1 cellular context compared by ENCODE assay signal in the genomic region with DNA sequence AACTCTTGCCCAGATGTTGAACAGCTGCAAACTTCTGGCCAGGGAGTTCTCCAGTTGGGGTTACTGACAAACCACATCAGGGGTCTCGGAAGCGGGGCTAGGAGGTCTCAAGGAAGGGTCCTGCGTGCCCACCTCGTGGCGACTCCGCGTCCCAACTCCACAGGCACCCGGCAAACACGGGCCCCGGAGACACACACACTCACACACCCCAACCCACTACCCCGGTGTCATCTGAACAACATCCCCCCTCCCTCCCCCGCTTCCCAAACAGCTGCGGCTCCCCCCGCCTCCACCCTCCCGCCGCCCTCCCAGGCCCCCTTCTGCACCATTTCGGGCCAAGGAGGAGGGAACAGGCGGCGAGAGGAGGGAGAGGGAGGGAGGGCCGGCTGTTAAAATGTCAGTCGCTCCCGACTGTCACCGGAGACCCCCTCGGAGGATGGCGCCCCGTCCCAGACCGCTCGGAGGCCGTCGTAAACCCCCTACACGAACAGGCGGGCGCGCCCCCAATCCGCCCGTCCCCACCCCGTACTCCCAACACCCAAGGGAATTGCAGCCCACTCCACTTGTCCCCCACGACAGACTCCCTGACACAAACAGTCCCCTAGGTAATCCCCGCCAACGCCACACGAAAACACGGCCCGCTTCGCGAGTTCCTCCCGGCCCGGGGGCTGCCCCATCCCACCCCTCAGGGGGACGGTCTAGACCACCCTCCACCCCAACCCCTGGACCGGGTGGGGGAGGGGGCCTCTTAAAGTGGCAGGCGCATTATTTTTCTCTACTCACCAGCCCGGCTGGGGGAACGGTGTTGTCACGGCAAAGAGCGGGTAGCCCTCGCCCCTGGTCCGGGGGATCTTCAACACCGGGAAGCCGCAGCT.
TF ChIP-seq lines count a peak whose summit lies in the region.

No MANE protein-coding gene starts in this region.

TF ChIP-seq in GM12878, 131 proteins besides CTCF, POLR2A, EP300 and RAD21 (continued from another document):
- TF ChIP-seq, protein P1, sequence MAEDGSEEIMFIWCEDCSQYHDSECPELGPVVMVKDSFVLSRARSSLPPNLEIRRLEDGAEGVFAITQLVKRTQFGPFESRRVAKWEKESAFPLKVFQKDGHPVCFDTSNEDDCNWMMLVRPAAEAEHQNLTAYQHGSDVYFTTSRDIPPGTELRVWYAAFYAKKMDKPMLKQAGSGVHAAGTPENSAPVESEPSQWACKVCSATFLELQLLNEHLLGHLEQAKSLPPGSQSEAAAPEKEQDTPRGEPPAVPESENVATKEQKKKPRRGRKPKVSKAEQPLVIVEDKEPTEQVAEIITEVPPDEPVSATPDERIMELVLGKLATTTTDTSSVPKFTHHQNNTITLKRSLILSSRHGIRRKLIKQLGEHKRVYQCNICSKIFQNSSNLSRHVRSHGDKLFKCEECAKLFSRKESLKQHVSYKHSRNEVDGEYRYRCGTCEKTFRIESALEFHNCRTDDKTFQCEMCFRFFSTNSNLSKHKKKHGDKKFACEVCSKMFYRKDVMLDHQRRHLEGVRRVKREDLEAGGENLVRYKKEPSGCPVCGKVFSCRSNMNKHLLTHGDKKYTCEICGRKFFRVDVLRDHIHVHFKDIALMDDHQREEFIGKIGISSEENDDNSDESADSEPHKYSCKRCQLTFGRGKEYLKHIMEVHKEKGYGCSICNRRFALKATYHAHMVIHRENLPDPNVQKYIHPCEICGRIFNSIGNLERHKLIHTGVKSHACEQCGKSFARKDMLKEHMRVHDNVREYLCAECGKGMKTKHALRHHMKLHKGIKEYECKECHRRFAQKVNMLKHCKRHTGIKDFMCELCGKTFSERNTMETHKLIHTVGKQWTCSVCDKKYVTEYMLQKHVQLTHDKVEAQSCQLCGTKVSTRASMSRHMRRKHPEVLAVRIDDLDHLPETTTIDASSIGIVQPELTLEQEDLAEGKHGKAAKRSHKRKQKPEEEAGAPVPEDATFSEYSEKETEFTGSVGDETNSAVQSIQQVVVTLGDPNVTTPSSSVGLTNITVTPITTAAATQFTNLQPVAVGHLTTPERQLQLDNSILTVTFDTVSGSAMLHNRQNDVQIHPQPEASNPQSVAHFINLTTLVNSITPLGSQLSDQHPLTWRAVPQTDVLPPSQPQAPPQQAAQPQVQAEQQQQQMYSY (CRISPR knock-in tag; IDR thresholded peaks at IDR 0.05) = no peak
- TF ChIP-seq LARP7 (IDR thresholded peaks at IDR 0.05) = peak; percentile 80; the same call in 1 of the 2 replicates
- TF ChIP-seq MTA2 (IDR thresholded peaks at IDR 0.05; ENCODE audit: low read depth) = peak; percentile 39; the same call in 1 of the 2 replicates
- peak; percentile 91 for TF ChIP-seq MEF2B (IDR thresholded peaks at IDR 0.05; ENCODE audit: partially characterized antibody, poor library complexity, severe bottlenecking)
- TF ChIP-seq, protein P2, sequence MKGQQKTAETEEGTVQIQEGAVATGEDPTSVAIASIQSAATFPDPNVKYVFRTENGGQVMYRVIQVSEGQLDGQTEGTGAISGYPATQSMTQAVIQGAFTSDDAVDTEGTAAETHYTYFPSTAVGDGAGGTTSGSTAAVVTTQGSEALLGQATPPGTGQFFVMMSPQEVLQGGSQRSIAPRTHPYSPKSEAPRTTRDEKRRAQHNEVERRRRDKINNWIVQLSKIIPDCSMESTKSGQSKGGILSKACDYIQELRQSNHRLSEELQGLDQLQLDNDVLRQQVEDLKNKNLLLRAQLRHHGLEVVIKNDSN (IDR thresholded peaks at IDR 0.05; ENCODE audit: borderline replicate concordance, extremely low read length, insufficient read depth, low read depth, low read length) = no peak
- 0 out of 2 replicates have a peak, but pooled peaks have one; percentile 44 for TF ChIP-seq ZNF217 (IDR thresholded peaks at IDR 0.05)
- TF ChIP-seq CHD2 (IDR thresholded peaks at IDR 0.05; ENCODE audit: borderline replicate concordance, low read depth, low read length) = peak; percentile 32; the same call in 1 of the 2 replicates
- peak; percentile 31; the same call in 1 of the 2 replicates for TF ChIP-seq EED (IDR thresholded peaks at IDR 0.05; ENCODE audit: low read depth)
- TF ChIP-seq IKZF2 (IDR thresholded peaks at IDR 0.05) = peak; percentile 37 to 67; a peak in 1 of 4 replicates
- TF ChIP-seq SMARCA5 (IDR thresholded peaks at IDR 0.05) = 0 out of 2 replicates have a peak, but pooled peaks have one; percentile 66
- TF ChIP-seq, protein P3, sequence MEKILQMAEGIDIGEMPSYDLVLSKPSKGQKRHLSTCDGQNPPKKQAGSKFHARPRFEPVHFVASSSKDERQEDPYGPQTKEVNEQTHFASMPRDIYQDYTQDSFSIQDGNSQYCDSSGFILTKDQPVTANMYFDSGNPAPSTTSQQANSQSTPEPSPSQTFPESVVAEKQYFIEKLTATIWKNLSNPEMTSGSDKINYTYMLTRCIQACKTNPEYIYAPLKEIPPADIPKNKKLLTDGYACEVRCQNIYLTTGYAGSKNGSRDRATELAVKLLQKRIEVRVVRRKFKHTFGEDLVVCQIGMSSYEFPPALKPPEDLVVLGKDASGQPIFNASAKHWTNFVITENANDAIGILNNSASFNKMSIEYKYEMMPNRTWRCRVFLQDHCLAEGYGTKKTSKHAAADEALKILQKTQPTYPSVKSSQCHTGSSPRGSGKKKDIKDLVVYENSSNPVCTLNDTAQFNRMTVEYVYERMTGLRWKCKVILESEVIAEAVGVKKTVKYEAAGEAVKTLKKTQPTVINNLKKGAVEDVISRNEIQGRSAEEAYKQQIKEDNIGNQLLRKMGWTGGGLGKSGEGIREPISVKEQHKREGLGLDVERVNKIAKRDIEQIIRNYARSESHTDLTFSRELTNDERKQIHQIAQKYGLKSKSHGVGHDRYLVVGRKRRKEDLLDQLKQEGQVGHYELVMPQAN (conservative IDR thresholded peaks at IDR 0.05) = 0 out of 2 replicates have a peak, but pooled peaks have one; percentile 87
- no peak for TF ChIP-seq TBL1XR1 (IDR thresholded peaks at IDR 0.05; ENCODE audit: low read depth, low read length)
- TF ChIP-seq, protein P4, sequence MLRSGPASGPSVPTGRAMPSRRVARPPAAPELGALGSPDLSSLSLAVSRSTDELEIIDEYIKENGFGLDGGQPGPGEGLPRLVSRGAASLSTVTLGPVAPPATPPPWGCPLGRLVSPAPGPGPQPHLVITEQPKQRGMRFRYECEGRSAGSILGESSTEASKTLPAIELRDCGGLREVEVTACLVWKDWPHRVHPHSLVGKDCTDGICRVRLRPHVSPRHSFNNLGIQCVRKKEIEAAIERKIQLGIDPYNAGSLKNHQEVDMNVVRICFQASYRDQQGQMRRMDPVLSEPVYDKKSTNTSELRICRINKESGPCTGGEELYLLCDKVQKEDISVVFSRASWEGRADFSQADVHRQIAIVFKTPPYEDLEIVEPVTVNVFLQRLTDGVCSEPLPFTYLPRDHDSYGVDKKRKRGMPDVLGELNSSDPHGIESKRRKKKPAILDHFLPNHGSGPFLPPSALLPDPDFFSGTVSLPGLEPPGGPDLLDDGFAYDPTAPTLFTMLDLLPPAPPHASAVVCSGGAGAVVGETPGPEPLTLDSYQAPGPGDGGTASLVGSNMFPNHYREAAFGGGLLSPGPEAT (IDR thresholded peaks at IDR 0.05; ENCODE audit: low read depth) = peak; percentile 57
- peak; percentile 23 for TF ChIP-seq RELA (IDR thresholded peaks at IDR 0.05; ENCODE audit: borderline replicate concordance, partially characterized antibody)
- TF ChIP-seq TCF12 (IDR thresholded peaks at IDR 0.05; ENCODE audit: low read depth, low read length) = peak; percentile 69
- TF ChIP-seq WRNIP1 (IDR thresholded peaks at IDR 0.05; ENCODE audit: borderline replicate concordance, low read depth, low read length) = 0 out of 2 replicates have a peak, but pooled peaks have one; percentile 39
- TF ChIP-seq ZNF207 (IDR thresholded peaks at IDR 0.05; ENCODE audit: borderline replicate concordance) = 0 out of 2 replicates have a peak, but pooled peaks have one; percentile 51
- 0 out of 2 replicates have a peak, but pooled peaks have one; percentile 30 for TF ChIP-seq RB1 (IDR thresholded peaks at IDR 0.05; ENCODE audit: borderline replicate concordance)
- TF ChIP-seq KDM1A (IDR thresholded peaks at IDR 0.05; ENCODE audit: borderline replicate concordance) = no peak
- TF ChIP-seq, protein P5, sequence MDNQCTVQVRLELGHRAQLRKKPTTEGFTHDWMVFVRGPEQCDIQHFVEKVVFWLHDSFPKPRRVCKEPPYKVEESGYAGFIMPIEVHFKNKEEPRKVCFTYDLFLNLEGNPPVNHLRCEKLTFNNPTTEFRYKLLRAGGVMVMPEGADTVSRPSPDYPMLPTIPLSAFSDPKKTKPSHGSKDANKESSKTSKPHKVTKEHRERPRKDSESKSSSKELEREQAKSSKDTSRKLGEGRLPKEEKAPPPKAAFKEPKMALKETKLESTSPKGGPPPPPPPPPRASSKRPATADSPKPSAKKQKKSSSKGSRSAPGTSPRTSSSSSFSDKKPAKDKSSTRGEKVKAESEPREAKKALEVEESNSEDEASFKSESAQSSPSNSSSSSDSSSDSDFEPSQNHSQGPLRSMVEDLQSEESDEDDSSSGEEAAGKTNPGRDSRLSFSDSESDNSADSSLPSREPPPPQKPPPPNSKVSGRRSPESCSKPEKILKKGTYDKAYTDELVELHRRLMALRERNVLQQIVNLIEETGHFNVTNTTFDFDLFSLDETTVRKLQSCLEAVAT (IDR thresholded peaks at IDR 0.05) = peak; percentile 44
- TF ChIP-seq GATAD2B (conservative IDR thresholded peaks at IDR 0.05; ENCODE audit: low read depth) = peak; percentile 43
- TF ChIP-seq SMAD1 (IDR thresholded peaks at IDR 0.05; ENCODE audit: low read depth, partially characterized antibody) = no peak
- no peak for TF ChIP-seq ZNF24 (IDR thresholded peaks at IDR 0.05)
- TF ChIP-seq KLF5 (IDR thresholded peaks at IDR 0.05; ENCODE audit: partially characterized antibody) = peak; percentile 31
